ENCODE assay signal across 2 cellular contexts in the genomic region with DNA sequence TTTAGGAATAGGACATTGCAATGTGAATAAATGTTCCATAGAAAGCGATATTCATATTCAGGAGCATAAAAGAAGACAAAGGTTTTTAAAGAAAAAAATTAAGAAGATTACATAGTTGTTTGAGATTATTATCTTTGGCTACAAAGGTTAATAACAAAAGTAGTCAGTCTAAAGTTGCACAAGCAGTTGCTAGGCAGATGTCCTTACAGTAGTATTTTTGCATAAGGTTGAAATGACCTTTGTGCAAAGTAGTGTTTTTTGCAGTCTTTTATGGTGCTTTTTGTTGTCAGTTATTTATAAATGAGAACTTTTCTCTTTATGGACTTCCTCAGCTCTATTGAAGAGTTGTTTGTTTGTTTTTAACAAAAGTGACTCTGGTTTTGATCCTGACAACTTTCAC.
TF ChIP-seq lines count a peak whose summit lies in the region.

No MANE protein-coding gene starts in this region.

TF ChIP-seq in HepG2, 621 proteins besides CTCF, POLR2A, EP300 and RAD21:
- TF ChIP-seq ZNF850 (CRISPR knock-in tag; conservative IDR thresholded peaks at IDR 0.05) (no peak), ZBTB10 (CRISPR knock-in tag; IDR thresholded peaks at IDR 0.05; ENCODE audit: borderline replicate concordance) (no peak), ZNF710 (CRISPR knock-in tag; IDR thresholded peaks at IDR 0.05; ENCODE audit: borderline replicate concordance) (no peak), ZNF660 (CRISPR knock-in tag; IDR thresholded peaks at IDR 0.05; ENCODE audit: borderline replicate concordance, low read depth) (no peak), RFX5 (IDR thresholded peaks at IDR 0.05; ENCODE audit: low read depth, low read length) (peak; percentile 71), REPIN1 (CRISPR knock-in tag; IDR thresholded peaks at IDR 0.05; ENCODE audit: borderline replicate concordance, low read depth) (no peak)

TF ChIP-seq in H1, 55 proteins besides CTCF, POLR2A, EP300 and RAD21:
- TF ChIP-seq RFX5 (IDR thresholded peaks at IDR 0.05; ENCODE audit: borderline replicate concordance, low read depth, low read length) (peak; percentile 62; the same call in 1 of the 2 replicates), TEAD4 (IDR thresholded peaks at IDR 0.05; ENCODE audit: low read depth, low read length) (no peak)
